In the genomic region with DNA sequence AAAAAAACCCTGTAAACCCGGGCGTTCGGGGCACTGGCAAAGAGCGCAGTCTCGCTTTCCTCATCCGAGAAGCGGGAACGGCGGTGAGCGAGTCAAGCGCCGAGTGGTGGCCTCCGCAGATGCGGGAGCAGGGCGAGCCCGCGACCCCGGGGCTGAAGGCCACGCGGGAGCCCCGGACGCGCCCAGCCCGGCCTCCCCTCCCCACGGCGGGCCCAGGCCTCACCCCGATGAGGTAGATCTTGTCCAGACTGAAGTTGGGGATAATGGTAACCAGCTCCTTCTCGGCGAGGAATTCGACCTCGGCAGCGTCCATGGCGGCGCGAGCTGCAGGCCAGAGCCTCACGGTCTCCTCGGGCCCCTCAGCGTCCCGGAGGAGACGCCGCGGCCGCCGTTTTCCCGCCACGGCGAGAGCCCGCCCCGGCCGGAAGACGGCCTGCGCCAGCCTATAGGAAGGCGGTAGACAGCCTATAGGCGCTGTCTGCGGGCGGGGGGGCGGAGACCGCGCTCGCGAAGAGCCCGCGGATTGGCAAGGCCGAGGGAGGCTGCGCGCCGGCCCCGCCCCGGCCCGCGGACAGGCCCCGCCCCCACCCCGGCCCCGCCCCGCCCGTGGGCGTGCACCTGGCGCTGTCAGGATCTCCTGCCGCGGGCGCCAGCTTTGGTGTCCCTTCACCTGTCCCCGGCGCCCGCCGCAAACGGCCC, we compare ENCODE assay signal across 8 cellular contexts. TPM values are rescaled to one million over a fixed set of nuclear protein-coding genes. Genes with fewer than 3 reads are reported as not detected.
A peak's percentile ranks its signal among the peaks of the same experiment; 100 is the strongest.
DNase-seq lines count a peak whose midpoint lies in the region; ATAC-seq and TF ChIP-seq lines count a peak whose summit lies in the region.

Gene GINS2 (minus strand): TSS at position 369 of the 699 bp plus-strand sequence. CDS start 56 bp downstream, at position 313.

- 0 out of 2 replicates have a peak, but pooled peaks cover 6% of the 10 kb centered on the region for H3K27me3 ChIP-seq in HUES64 (ENCODE audit: insufficient read depth, low read length)
- H3K27me3 ChIP-seq in mucosa of stomach (ENCODE audit: control insufficient read depth, insufficient read depth, low read length), result peaks cover 13% of the 10 kb centered on the region

- 1% methylated on average over 86 of the region's 86 CpGs for WGBS in HUES64

- H3K4me1 ChIP-seq in HUES64 (ENCODE audit: insufficient read depth, low read length), result no peaks in the 10 kb centered on the region
- peaks cover 12% of the 10 kb centered on the region for H3K4me1 ChIP-seq in mucosa of stomach (ENCODE audit: control insufficient read depth, insufficient read depth, low read length)

- H3K9me3 ChIP-seq in HUES64 (ENCODE audit: insufficient read depth, low read depth, low read length), result no peaks in the 10 kb centered on the region
- H3K9me3 ChIP-seq in mucosa of stomach (ENCODE audit: control insufficient read depth, low read length), result no peaks in the 10 kb centered on the region

- H3K36me3 ChIP-seq in HUES64 (ENCODE audit: insufficient read depth, low read length) (peaks cover 21% of the 10 kb centered on the region), mucosa of stomach (ENCODE audit: control insufficient read depth, insufficient read depth, low read length) (no peaks in the 10 kb centered on the region)

- peak; percentile 73 for ATAC-seq in GM21447 (IDR thresholded peaks at IDR 0.05; ENCODE audit: unreplicated experiment)

- H3K9ac ChIP-seq in HUES64 (ENCODE audit: low read depth, low read length) (peak within 1 kb of the TSS; percentile 96), mucosa of stomach (ENCODE audit: low read length) (peak within 1 kb of the TSS; percentile 41)

- H3K4me3 ChIP-seq in HUES64 (ENCODE audit: low read length) (peak within 1 kb of the TSS; percentile 93), mucosa of stomach (ENCODE audit: low read length) (peak within 1 kb of the TSS; percentile 31)

- DNase-seq in D341Med (ENCODE audit: low spot score) (peak; percentile 98), OCI-M2 (lab: John Stamatoyannopoulos, UW; ENCODE audit: unreplicated experiment) (peak; percentile 6), activated T-cell treated with anti-CD3 and anti-CD28 coated beads for 4 hours (peak; percentile 85), erythroblast (lab: John Stamatoyannopoulos, UW) (peak; percentile 96)
- peak; percentile 67 to 81 for DNase-seq in stimulated activated CD8-positive, alpha-beta memory T cell treated with anti-CD3 and anti-CD28 coated beads, Interleukin-4, amount 100 ng/mL, for 4 hours (ENCODE audit: low read depth in 2 of 2, low spot score in 1 of 2)

- peak; percentile 67 for TF ChIP-seq POLR2A in erythroblast (IDR thresholded peaks at IDR 0.05; ENCODE audit: low read length)

- peak within 1 kb of the TSS; percentile 89 for H3K27ac ChIP-seq in HUES64 (ENCODE audit: low read depth, low read length)

RNA-seq across cellular contexts. Expression of gene GINS2, which starts in this region (rescaled TPM):
- 37.1 TPM for polyA plus RNA-seq in HUES64 (2013, experiment 1 of 2)
- polyA plus RNA-seq in HUES64 (2013, experiment 2 of 2), result 36.0 TPM

Comparison
In these comparisons a context has a peak if more than half of its experiments do, and no peak if none do; other contexts are left out.
1. Peak in every context shown above with its lines: DNase-seq, ATAC-seq, H3K4me3 ChIP-seq and H3K27ac ChIP-seq.
2. DNase-seq: peak in every context shown above with its lines; median percentile 98 in D341Med; 96 in erythroblast; 85 in activated T-cell treated with anti-CD3 and anti-CD28 coated beads for 4 hours; 74 in stimulated activated CD8-positive, alpha-beta memory T cell treated with anti-CD3 and anti-CD28 coated beads, Interleukin-4, amount 100 ng/mL, for 4 hours; 6 in OCI-M2.